Comparison of ENCODE assay signal across 11 cellular contexts in the genomic region with DNA sequence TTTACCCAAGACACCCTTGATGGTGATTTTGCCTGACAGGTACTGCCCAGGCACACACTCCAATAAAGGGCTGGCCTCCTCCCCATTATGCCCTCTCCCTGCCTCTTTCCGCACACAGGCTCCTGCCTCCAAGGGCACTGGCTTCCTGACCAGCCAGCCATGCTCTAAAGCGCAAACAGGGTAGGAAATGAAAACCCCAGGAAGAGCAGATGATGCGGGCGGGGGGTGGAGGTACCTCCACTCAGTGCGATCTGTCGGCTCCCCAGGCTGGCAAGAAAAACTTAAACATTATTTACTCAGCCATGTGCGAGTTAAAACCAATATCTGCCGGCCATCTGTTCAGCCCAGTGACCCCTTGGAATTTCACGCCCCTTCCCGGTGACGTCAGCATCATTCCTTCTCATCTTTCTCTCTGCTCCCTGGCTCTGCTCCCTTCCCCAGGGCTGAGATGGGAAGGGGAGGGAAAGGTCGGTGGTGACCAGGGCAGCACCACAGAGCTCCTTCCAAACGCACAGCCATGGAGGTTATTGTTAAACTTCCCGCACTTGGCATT.
DNase-seq lines count a peak whose midpoint lies in the region; ATAC-seq and TF ChIP-seq lines count a peak whose summit lies in the region.
"Had no signal": no experiment of that assay in that cellular context is flagged by ENCODE, and none has a peak within 500 bp of the region (broad histone marks: within the 10 kb centered on the region; RNA-seq: fewer than 3 reads in every experiment).

No MANE protein-coding gene starts in this region.

- TF ChIP-seq CTCF in coronary artery (IDR thresholded peaks at IDR 0.05) = no peak
- TF ChIP-seq CTCF in nephron (IDR thresholded peaks at IDR 0.05; ENCODE audit: unreplicated experiment in 3 of 3) = no peak

- no peaks in the 10 kb centered on the region for H3K36me3 Mint-ChIP-seq in nephron (ENCODE audit: low read depth)
- H3K36me3 Mint-ChIP-seq: naive thymus-derived CD4-positive, alpha-beta T cell had no signal

- no peak for TF ChIP-seq POLR2A in GM18505 (IDR thresholded peaks at IDR 0.05; ENCODE audit: borderline replicate concordance, extremely low read depth, insufficient read depth, insufficient read length)

- no peak overlapping the region for H3K4me3 ChIP-seq in coronary artery
- H3K4me3 ChIP-seq: body of pancreas had no signal

- peaks cover 12% of the 10 kb centered on the region for H3K27me3 Mint-ChIP-seq in nephron (ENCODE audit: low read depth)

- peaks cover 58% of the 10 kb centered on the region for H3K4me1 Mint-ChIP-seq in nephron
- H3K4me1 Mint-ChIP-seq: naive thymus-derived CD4-positive, alpha-beta T cell had no signal

- H3K9me3 Mint-ChIP-seq in nephron = no peaks in the 10 kb centered on the region

- H3K27ac ChIP-seq in coronary artery = no peak overlapping the region
- H3K27ac ChIP-seq: body of pancreas, VCaP had no signal

- peak; percentile 55 for DNase-seq in EL
- peak; percentile 76 to 86 for DNase-seq in NCI-H446 (lab: John Stamatoyannopoulos, UW)
- DNase-seq in coronary artery (ENCODE audit: low spot score) = peak; percentile 24
- no peak for DNase-seq in medulla oblongata (ENCODE audit: extremely low spot score)
- no peak for DNase-seq in activated T-cell treated with anti-CD3 and anti-CD28 coated beads, Interleukin-2, amount 50 U/mL, for 1 hour
- no peak for DNase-seq in central memory CD4-positive, alpha-beta T cell
- DNase-seq: naive thymus-derived CD4-positive, alpha-beta T cell had no signal

- ATAC-seq in GM18505 (IDR thresholded peaks at IDR 0.05; ENCODE audit: unreplicated experiment) = no peak
- ATAC-seq: body of pancreas; naive thymus-derived CD4-positive, alpha-beta T cell had no signal

- peak overlapping the region; percentile 3 to 55 (median 42) for H3K27ac Mint-ChIP-seq in nephron
- H3K27ac Mint-ChIP-seq: naive thymus-derived CD4-positive, alpha-beta T cell had no signal

- peak overlapping the region; percentile 26 to 52 (median 35) for H3K4me3 Mint-ChIP-seq in nephron
- H3K4me3 Mint-ChIP-seq: naive thymus-derived CD4-positive, alpha-beta T cell had no signal

Comparison
In these comparisons a context has a peak if more than half of its experiments do, and no peak if none do; other contexts are left out.
1. DNase-seq: peak in EL (single experiment), NCI-H446 (2 of 2) and coronary artery (single experiment); none in medulla oblongata (single experiment), activated T-cell treated with anti-CD3 and anti-CD28 coated beads, Interleukin-2, amount 50 U/mL, for 1 hour (single experiment) and central memory CD4-positive, alpha-beta T cell (single experiment).